1 cellular context compared by ENCODE assay signal in the genomic region with DNA sequence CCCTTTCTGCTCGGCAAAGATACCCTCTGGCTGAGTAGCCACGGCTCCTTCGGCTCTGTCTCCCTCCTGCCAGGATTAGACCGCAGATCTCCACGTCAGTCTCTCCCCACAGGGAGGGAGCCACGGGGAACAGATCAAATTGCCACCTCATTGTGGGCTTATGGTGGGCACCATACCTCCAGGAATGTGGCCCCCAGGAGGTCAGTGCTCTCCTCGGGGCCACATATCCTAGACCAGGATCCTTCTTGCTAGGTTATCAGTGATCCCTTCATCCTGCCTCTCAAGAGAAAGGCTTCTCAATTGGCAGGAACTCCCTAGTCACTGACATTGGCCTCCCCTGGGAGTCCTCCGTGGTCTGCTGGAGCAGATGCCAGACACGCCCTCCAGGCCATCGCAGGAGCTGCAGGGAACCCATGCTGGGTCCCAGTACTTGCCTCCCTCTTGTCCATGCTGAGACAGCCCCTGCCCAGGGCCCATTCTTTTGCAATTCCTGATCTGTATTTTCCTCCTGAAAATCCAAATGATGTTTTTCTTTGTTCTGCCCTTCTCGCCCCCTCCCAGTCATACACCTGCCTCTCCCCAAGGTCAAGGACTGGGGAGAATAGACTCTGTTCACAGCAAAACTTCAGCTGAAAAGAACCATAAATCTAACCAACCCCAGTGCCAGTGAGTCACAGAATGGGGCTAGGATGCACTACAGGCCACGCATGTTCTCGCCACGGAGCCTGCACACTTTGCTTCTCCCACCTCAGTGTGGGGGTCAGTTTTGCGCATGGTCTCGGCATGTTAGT.
TF ChIP-seq lines count a peak whose summit lies in the region.

No MANE protein-coding gene starts in this region.

TF ChIP-seq in H1, 55 proteins besides CTCF, POLR2A, EP300 and RAD21:
- TF ChIP-seq CEBPB (IDR thresholded peaks at IDR 0.05; ENCODE audit: low read depth, low read length) (no peak), ZNF274 (IDR thresholded peaks at IDR 0.05; ENCODE audit: borderline replicate concordance, extremely low read depth, low read length) (no peak), BACH1 (IDR thresholded peaks at IDR 0.05; ENCODE audit: low read length) (no peak), CBX5 (IDR thresholded peaks at IDR 0.05; ENCODE audit: low read depth, low read length) (no peak), CTBP2 (IDR thresholded peaks at IDR 0.05; ENCODE audit: borderline replicate concordance, insufficient read depth, insufficient read length, low read length) (no peak), HDAC2 (IDR thresholded peaks at IDR 0.05; ENCODE audit: borderline replicate concordance in 1 of 2, low read depth in 2 of 2, low read length in 2 of 2) (no peak), MAFK (IDR thresholded peaks at IDR 0.05; ENCODE audit: low read depth, low read length) (no peak), SP2 (IDR thresholded peaks at IDR 0.05; ENCODE audit: low read length) (no peak), CHD1 (IDR thresholded peaks at IDR 0.05; ENCODE audit: low read depth, low read length) (no peak), NRF1 (IDR thresholded peaks at IDR 0.05; ENCODE audit: low read depth, low read length) (no peak), SIRT6 (IDR thresholded peaks at IDR 0.05; ENCODE audit: low read length) (no peak), KDM5A (IDR thresholded peaks at IDR 0.05; ENCODE audit: low read length) (no peak)
- TF ChIP-seq, protein P1, sequence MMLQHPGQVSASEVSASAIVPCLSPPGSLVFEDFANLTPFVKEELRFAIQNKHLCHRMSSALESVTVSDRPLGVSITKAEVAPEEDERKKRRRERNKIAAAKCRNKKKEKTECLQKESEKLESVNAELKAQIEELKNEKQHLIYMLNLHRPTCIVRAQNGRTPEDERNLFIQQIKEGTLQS (IDR thresholded peaks at IDR 0.05; ENCODE audit: insufficient read depth, low read depth, low read length): no peak
